In the genomic region with DNA sequence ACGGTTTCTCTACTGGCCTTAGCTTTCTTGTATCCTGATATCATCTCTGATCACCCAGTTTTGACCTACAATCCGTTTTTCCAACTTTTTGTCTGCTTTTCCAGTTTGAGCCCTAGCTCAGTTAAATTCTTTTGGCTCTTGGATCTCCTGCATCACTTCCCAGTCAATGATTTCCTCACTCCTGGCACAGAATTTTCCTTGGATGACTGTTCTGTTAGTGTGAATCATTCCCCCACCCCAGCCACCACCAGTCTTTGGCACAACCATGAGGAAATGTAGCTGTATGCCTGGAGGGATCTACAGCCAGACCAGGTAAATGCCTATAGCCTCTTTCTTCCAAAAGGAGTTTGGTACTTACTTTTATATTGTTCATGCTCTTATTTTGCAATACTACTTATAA, we compare ENCODE assay signal across 9 cellular contexts.
DNase-seq lines count a peak whose midpoint lies in the region; ATAC-seq, FAIRE-seq and TF ChIP-seq lines count a peak whose summit lies in the region.
"Had no signal": no experiment of that assay in that cellular context is flagged by ENCODE, and none has a peak within 500 bp of the region (broad histone marks: within the 10 kb centered on the region; RNA-seq: fewer than 3 reads in every experiment).

No MANE protein-coding gene starts in this region.

- in situ Hi-C loops in brain microvascular endothelial cell (cut with HindIII; ENCODE audit: low pct_ligation_motif_present, low sequenced_read_pairs): no loop called here

- 53 to 59% methylated on average over 2 of the region's 2 CpGs for WGBS in tibial nerve, 2 donors

- H3K4me3 ChIP-seq in brain microvascular endothelial cell (ENCODE audit: low read depth, low read length) (no peak overlapping the region), tibial nerve (no peak overlapping the region)

- no peaks in the 10 kb centered on the region for H3K9me3 ChIP-seq in tibial nerve

- no peaks in the 10 kb centered on the region for H3K36me3 ChIP-seq in brain microvascular endothelial cell (replicated peaks)
- H3K36me3 ChIP-seq in tibial nerve: no peaks in the 10 kb centered on the region

- peak; percentile 35 to 87 for TF ChIP-seq EP300 in tibial nerve (IDR thresholded peaks at IDR 0.05)

- H3K27me3 ChIP-seq in brain microvascular endothelial cell (replicated peaks): no peaks in the 10 kb centered on the region
- no peaks in the 10 kb centered on the region for H3K27me3 ChIP-seq in tibial nerve

- no peak for ATAC-seq in GM21825 (IDR thresholded peaks at IDR 0.05; ENCODE audit: unreplicated experiment)

- H3K27ac ChIP-seq in brain microvascular endothelial cell: no peak overlapping the region
- H3K27ac ChIP-seq in tibial nerve: peak overlapping the region in 1 of 4 donors; percentile 18

- TF ChIP-seq POLR2A in tibial nerve (IDR thresholded peaks at IDR 0.05) (no peak), GM12891 (IDR thresholded peaks at IDR 0.05; ENCODE audit: low read depth, low read length) (no peak)

- DNase-seq in HK-2 (ENCODE audit: unreplicated experiment): peak; percentile 60
- peak; percentile 66 for DNase-seq in brain microvascular endothelial cell
- DNase-seq in hepatic stellate cell (ENCODE audit: low spot score): peak; percentile 55
- DNase-seq in tibial nerve (ENCODE audit: low spot score in 2 of 2): peak in 1 of 2 donors; percentile 90
- DNase-seq in cerebellum (ENCODE audit: low spot score): no peak
- no peak for DNase-seq in NK-92 (lab: John Stamatoyannopoulos, UW; ENCODE audit: unreplicated experiment)
- DNase-seq in GM12891 (ENCODE audit: insufficient read length, low spot score): no peak

- TF ChIP-seq CTCF in brain microvascular endothelial cell (IDR thresholded peaks at IDR 0.05; ENCODE audit: low read depth, low read length, missing control alignments) (no peak), tibial nerve (IDR thresholded peaks at IDR 0.05) (no peak)

- no peaks in the 10 kb centered on the region for H3K4me1 ChIP-seq in tibial nerve

- no peak for FAIRE-seq in GM12891 (lab: Jason Lieb, UNC)
- FAIRE-seq: colon had no signal

TF ChIP-seq in GM12891, 5 proteins besides CTCF, POLR2A, EP300 and RAD21:
- no peak for TF ChIP-seq PAX5 (IDR thresholded peaks at IDR 0.05; ENCODE audit: insufficient read depth, low read length, severe bottlenecking)
- TF ChIP-seq POLR2AphosphoS5 (IDR thresholded peaks at IDR 0.05; ENCODE audit: low read depth, low read length): no peak
- TF ChIP-seq POU2F2 (IDR thresholded peaks at IDR 0.05; ENCODE audit: low read depth, low read length): no peak
- no peak for TF ChIP-seq TAF1 (IDR thresholded peaks at IDR 0.05; ENCODE audit: low read depth, low read length)
- no peak for TF ChIP-seq SPI1 (IDR thresholded peaks at IDR 0.05; ENCODE audit: low read depth, low read length)

Comparison
In these comparisons a context has a peak if more than half of its experiments do, and no peak if none do; other contexts are left out.
1. DNase-seq: peak in HK-2 (single experiment), brain microvascular endothelial cell (single experiment) and hepatic stellate cell (single experiment); none in cerebellum (single experiment), NK-92 (single experiment) and GM12891 (single experiment).